In genomic region chr5:127911619-127912018, GRCh38 we compare ENCODE assay signal across 20 cellular contexts.
"Had no signal": no experiment of that assay in that cellular context is flagged by ENCODE, and none has a peak within 500 bp of the region (broad histone marks: within the 10 kb centered on the region; RNA-seq: fewer than 3 reads in every experiment).

No MANE protein-coding gene starts in this region.

- ATAC-seq: heart left ventricle; left lung; naive thymus-derived CD4-positive, alpha-beta T cell; natural killer cell treated with Interleukin-12 subunit alpha and Interleukin-12 subunit beta and Interleukin-15 and Interleukin-18, amount 100 ng/mL, for 72 hours; right cardiac atrium; stimulated activated effector memory CD8-positive, alpha-beta T cell treated with anti-CD3 and anti-CD28 coated beads, Interleukin-12 subunit alpha, Interleukin-12 subunit beta, amount 100 ng/mL, for 72 hours had no signal

- H3K4me1 ChIP-seq: left lung, spleen had no signal

- DNase-seq: heart left ventricle; hypothalamus; immature natural killer cell; islet precursor cell; left lung; mesendoderm; naive thymus-derived CD4-positive, alpha-beta T cell; ovary; right cardiac atrium; sigmoid colon; small intestine; spleen; stimulated activated CD4-positive, alpha-beta T cell treated with anti-CD3 and anti-CD28 coated beads, Interleukin-4, amount 100 ng/mL, for 24 hours; stimulated activated naive CD4-positive, alpha-beta T cell; upper lobe of left lung had no signal

- H3K36me3 ChIP-seq: heart left ventricle, left lung, ovary, sigmoid colon, spleen, tibial nerve, upper lobe of left lung had no signal

- FAIRE-seq: small intestine, urothelium cell line had no signal

- H3K27ac ChIP-seq: left lung, ovary, sigmoid colon, spleen, tibial nerve, upper lobe of left lung had no signal

- H3K27me3 ChIP-seq: heart left ventricle, left lung, ovary, sigmoid colon, spleen, tibial nerve, upper lobe of left lung had no signal

- H3K4me3 ChIP-seq: heart left ventricle, left lung, lung, ovary, sigmoid colon, spleen, tibial nerve, upper lobe of left lung had no signal

- H3K9me3 ChIP-seq: heart left ventricle, left lung, ovary, sigmoid colon, spleen, tibial nerve, upper lobe of left lung had no signal
